Comparison of ENCODE assay signal across 1 cellular context in genomic region chr5:56006600-56006999, GRCh38.
TF ChIP-seq lines count a peak whose summit lies in the region.

No MANE protein-coding gene starts in this region.

TF ChIP-seq in A549, 52 proteins besides CTCF, POLR2A, EP300 and RAD21 (continued from another document):
- TF ChIP-seq, protein P1, sequence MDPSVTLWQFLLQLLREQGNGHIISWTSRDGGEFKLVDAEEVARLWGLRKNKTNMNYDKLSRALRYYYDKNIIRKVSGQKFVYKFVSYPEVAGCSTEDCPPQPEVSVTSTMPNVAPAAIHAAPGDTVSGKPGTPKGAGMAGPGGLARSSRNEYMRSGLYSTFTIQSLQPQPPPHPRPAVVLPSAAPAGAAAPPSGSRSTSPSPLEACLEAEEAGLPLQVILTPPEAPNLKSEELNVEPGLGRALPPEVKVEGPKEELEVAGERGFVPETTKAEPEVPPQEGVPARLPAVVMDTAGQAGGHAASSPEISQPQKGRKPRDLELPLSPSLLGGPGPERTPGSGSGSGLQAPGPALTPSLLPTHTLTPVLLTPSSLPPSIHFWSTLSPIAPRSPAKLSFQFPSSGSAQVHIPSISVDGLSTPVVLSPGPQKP (IDR thresholded peaks at IDR 0.05; ENCODE audit: low read depth, low read length): no peak
- TF ChIP-seq RFX5 (IDR thresholded peaks at IDR 0.05): no peak
- no peak for TF ChIP-seq RCOR1 (IDR thresholded peaks at IDR 0.05; ENCODE audit: low read depth, low read length)
